ENCODE assay signal across 10 cellular contexts in the genomic region with DNA sequence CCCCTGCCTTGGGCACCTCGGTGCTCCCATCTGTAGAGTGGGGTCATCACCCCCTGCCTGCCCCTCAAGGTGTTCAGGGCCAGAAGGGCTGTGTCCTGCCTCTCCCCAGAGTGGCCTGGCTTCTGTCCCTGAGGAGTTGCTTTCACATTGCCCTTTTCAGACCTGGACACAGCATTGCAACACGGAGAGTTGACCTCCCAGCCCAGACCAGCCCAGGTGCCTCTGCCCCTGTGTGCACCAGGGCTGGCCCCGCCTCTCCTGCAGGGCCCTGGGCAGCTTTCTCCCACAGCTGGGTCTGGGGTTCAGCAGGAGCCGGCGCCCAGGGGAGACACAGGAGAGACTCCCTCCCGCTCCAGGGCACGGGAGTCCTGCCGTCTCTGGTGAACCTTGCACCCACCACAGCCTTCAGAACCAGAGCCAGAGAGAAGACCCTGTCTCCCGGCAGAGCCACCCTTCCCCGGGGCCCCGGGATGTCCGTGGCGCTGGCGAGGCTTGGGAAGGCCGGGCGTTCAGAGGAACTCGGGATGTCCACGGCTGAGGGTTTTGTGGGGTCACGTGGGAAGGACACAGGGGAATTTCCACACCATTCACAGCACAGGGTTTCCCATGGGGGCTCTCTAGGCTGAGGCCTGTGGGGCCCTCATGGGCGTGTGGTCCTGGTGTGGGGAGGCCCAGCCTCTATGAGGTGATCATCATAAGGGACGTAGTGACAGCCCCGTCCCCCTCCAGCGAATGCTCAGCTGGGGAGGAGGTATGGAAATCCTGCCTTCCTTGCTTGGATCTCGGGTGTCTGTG. TPM values are rescaled to one million over a fixed set of nuclear protein-coding genes. Genes with fewer than 3 reads are reported as not detected.
DNase-seq lines count a peak whose midpoint lies in the region; ATAC-seq and TF ChIP-seq lines count a peak whose summit lies in the region.
"Had no signal": no experiment of that assay in that cellular context is flagged by ENCODE, and none has a peak within 500 bp of the region (broad histone marks: within the 10 kb centered on the region; RNA-seq: fewer than 3 reads in every experiment).

No MANE protein-coding gene starts in this region.

- no peak overlapping the region for H3K4me3 Mint-ChIP-seq in activated CD8-positive, alpha-beta T cell treated with anti-CD3 and anti-CD28 coated beads for 36 hours
- H3K4me3 Mint-ChIP-seq in activated CD8-positive, alpha-beta T cell treated with anti-CD3 and anti-CD28 coated beads, Interleukin-2, amount 10 ng/mL, durations not matched to agents 7 days and 5 days, result no peak overlapping the region
- peak overlapping the region; percentile 48 for H3K4me3 Mint-ChIP-seq in stimulated activated memory B cell treated with anti-CD40 and anti-IgM and Interleukin-4, amounts not matched to agents 10 μg/mL and 1 μg/mL and 100 μg/mL, for 72 hours
- H3K4me3 Mint-ChIP-seq in activated T-helper 2 cell treated with anti-CD3 and anti-CD28 coated beads, Interferon-gamma antibody, Interleukin-2, Interleukin-4, amounts not matched to agents 10 μg/mL and 5 μg/mL and 100 μg/mL, durations not matched to agents 14 hours and 24 hours and 36 hours (ENCODE audit: low read depth), result no peak overlapping the region

- H3K36me3 Mint-ChIP-seq in activated CD8-positive, alpha-beta T cell treated with anti-CD3 and anti-CD28 coated beads for 36 hours (ENCODE audit: low read depth), result peaks cover 8% of the 10 kb centered on the region
- H3K36me3 Mint-ChIP-seq in activated CD8-positive, alpha-beta T cell treated with anti-CD3 and anti-CD28 coated beads, Interleukin-2, amount 10 ng/mL, durations not matched to agents 7 days and 5 days (ENCODE audit: low read depth), result peaks cover 2% of the 10 kb centered on the region
- H3K36me3 Mint-ChIP-seq in stimulated activated memory B cell treated with anti-CD40 and anti-IgM and Interleukin-4, amounts not matched to agents 10 μg/mL and 1 μg/mL and 100 μg/mL, for 72 hours, result peaks cover 18% of the 10 kb centered on the region
- H3K36me3 Mint-ChIP-seq in activated T-helper 2 cell treated with anti-CD3 and anti-CD28 coated beads, Interferon-gamma antibody, Interleukin-2, Interleukin-4, amounts not matched to agents 10 μg/mL and 5 μg/mL and 100 μg/mL, durations not matched to agents 14 hours and 24 hours and 36 hours (ENCODE audit: low read depth), result no peaks in the 10 kb centered on the region

- ATAC-seq in activated CD8-positive, alpha-beta T cell treated with anti-CD3 and anti-CD28 coated beads for 36 hours, result peak; percentile 31
- ATAC-seq in activated CD8-positive, alpha-beta T cell treated with anti-CD3 and anti-CD28 coated beads, Interleukin-2, amount 10 ng/mL, durations not matched to agents 7 days and 5 days, result no peak
- ATAC-seq in HG03064 (IDR thresholded peaks at IDR 0.05; ENCODE audit: low read depth, unreplicated experiment) (peak; percentile 35), gastroesophageal sphincter (peak; percentile 22)
- ATAC-seq in stimulated activated memory B cell treated with anti-CD40 and anti-IgM and Interleukin-4, amounts not matched to agents 10 μg/mL and 1 μg/mL and 100 μg/mL, for 72 hours, result peak; percentile 56

- H3K36me3 ChIP-seq in gastroesophageal sphincter, result peaks cover 0 to 10% of the 10 kb centered on the region in 2 donors
- H3K36me3 ChIP-seq: WERI-Rb-1 had no signal

- no peak for DNase-seq in activated CD8-positive, alpha-beta T cell treated with anti-CD3 and anti-CD28 coated beads for 36 hours
- DNase-seq in activated CD8-positive, alpha-beta T cell treated with anti-CD3 and anti-CD28 coated beads, Interleukin-2, amount 10 ng/mL, durations not matched to agents 7 days and 5 days, result no peak
- no peak for DNase-seq in effector CD4-positive, alpha-beta T cell
- DNase-seq in activated CD4-positive, CD25-positive, alpha-beta regulatory T cell treated with anti-CD3 and anti-CD28 coated beads, Interleukin-2, amount 50 U/mL, for 72 hours, result no peak
- no peak for DNase-seq in activated T-helper 2 cell treated with anti-CD3 and anti-CD28 coated beads, Interferon-gamma antibody, Interleukin-2, Interleukin-4, amounts not matched to agents 10 μg/mL and 5 μg/mL and 100 μg/mL, durations not matched to agents 14 hours and 24 hours and 36 hours (ENCODE audit: low spot score)

- H3K4me1 ChIP-seq in gastroesophageal sphincter, result peaks cover 0 to 32% (median 8%) of the 10 kb centered on the region in 3 donors

- intact Hi-C loops in activated CD8-positive, alpha-beta T cell treated with anti-CD3 and anti-CD28 coated beads for 36 hours (cut with micrococcal nuclease), result no loop called here
- intact Hi-C loops in activated T-helper 2 cell treated with anti-CD3 and anti-CD28 coated beads, Interferon-gamma antibody, Interleukin-2, Interleukin-4, amounts not matched to agents 10 μg/mL and 5 μg/mL and 100 μg/mL, durations not matched to agents 14 hours and 24 hours and 36 hours (cut with micrococcal nuclease), result no loop called here

- H3K4me3 ChIP-seq in gastroesophageal sphincter, result peak overlapping the region in 1 of 2 donors; percentile 40

- no peak overlapping the region for H3K27ac Mint-ChIP-seq in activated CD8-positive, alpha-beta T cell treated with anti-CD3 and anti-CD28 coated beads for 36 hours
- no peak overlapping the region for H3K27ac Mint-ChIP-seq in activated CD8-positive, alpha-beta T cell treated with anti-CD3 and anti-CD28 coated beads, Interleukin-2, amount 10 ng/mL, durations not matched to agents 7 days and 5 days
- peak overlapping the region; percentile 48 for H3K27ac Mint-ChIP-seq in stimulated activated memory B cell treated with anti-CD40 and anti-IgM and Interleukin-4, amounts not matched to agents 10 μg/mL and 1 μg/mL and 100 μg/mL, for 72 hours
- H3K27ac Mint-ChIP-seq in activated T-helper 2 cell treated with anti-CD3 and anti-CD28 coated beads, Interferon-gamma antibody, Interleukin-2, Interleukin-4, amounts not matched to agents 10 μg/mL and 5 μg/mL and 100 μg/mL, durations not matched to agents 14 hours and 24 hours and 36 hours, result no peak overlapping the region

- CTCF ChIA-PET in activated CD8-positive, alpha-beta T cell treated with anti-CD3 and anti-CD28 coated beads for 36 hours (lab: Charles Lee), result no interaction called here
- CTCF ChIA-PET in activated CD8-positive, alpha-beta T cell treated with anti-CD3 and anti-CD28 coated beads, Interleukin-2, amount 10 ng/mL, durations not matched to agents 7 days and 5 days (lab: Charles Lee), result no interaction called here

- no peak for TF ChIP-seq POLR2A in gastroesophageal sphincter (IDR thresholded peaks at IDR 0.05)

- no peak for TF ChIP-seq EP300 in gastroesophageal sphincter (IDR thresholded peaks at IDR 0.05)

- peak overlapping the region in 1 of 4 donors; percentile 70 for H3K27ac ChIP-seq in gastroesophageal sphincter
- H3K27ac ChIP-seq: WERI-Rb-1 had no signal

- H3K4me1 Mint-ChIP-seq in activated CD8-positive, alpha-beta T cell treated with anti-CD3 and anti-CD28 coated beads for 36 hours (ENCODE audit: low read depth), result peaks cover 5% of the 10 kb centered on the region
- peaks cover 4% of the 10 kb centered on the region for H3K4me1 Mint-ChIP-seq in activated CD8-positive, alpha-beta T cell treated with anti-CD3 and anti-CD28 coated beads, Interleukin-2, amount 10 ng/mL, durations not matched to agents 7 days and 5 days (ENCODE audit: low read depth)
- peaks cover 40% of the 10 kb centered on the region for H3K4me1 Mint-ChIP-seq in stimulated activated memory B cell treated with anti-CD40 and anti-IgM and Interleukin-4, amounts not matched to agents 10 μg/mL and 1 μg/mL and 100 μg/mL, for 72 hours
- no peaks in the 10 kb centered on the region for H3K4me1 Mint-ChIP-seq in activated T-helper 2 cell treated with anti-CD3 and anti-CD28 coated beads, Interferon-gamma antibody, Interleukin-2, Interleukin-4, amounts not matched to agents 10 μg/mL and 5 μg/mL and 100 μg/mL, durations not matched to agents 14 hours and 24 hours and 36 hours (ENCODE audit: low read depth)

- no peaks in the 10 kb centered on the region for H3K27me3 Mint-ChIP-seq in activated CD8-positive, alpha-beta T cell treated with anti-CD3 and anti-CD28 coated beads for 36 hours
- no peaks in the 10 kb centered on the region for H3K27me3 Mint-ChIP-seq in activated CD8-positive, alpha-beta T cell treated with anti-CD3 and anti-CD28 coated beads, Interleukin-2, amount 10 ng/mL, durations not matched to agents 7 days and 5 days (ENCODE audit: low read depth)
- no peaks in the 10 kb centered on the region for H3K27me3 Mint-ChIP-seq in stimulated activated memory B cell treated with anti-CD40 and anti-IgM and Interleukin-4, amounts not matched to agents 10 μg/mL and 1 μg/mL and 100 μg/mL, for 72 hours
- no peaks in the 10 kb centered on the region for H3K27me3 Mint-ChIP-seq in activated T-helper 2 cell treated with anti-CD3 and anti-CD28 coated beads, Interferon-gamma antibody, Interleukin-2, Interleukin-4, amounts not matched to agents 10 μg/mL and 5 μg/mL and 100 μg/mL, durations not matched to agents 14 hours and 24 hours and 36 hours (ENCODE audit: low read depth)
- H3K27me3 Mint-ChIP-seq: IgD-negative memory B cell had no signal

- H3K27me3 ChIP-seq in gastroesophageal sphincter, result no peaks in the 10 kb centered on the region

- WGBS in gastroesophageal sphincter (ENCODE audit: low coverage in 1 of 2), 2 donors, result 38% methylated on average over 4 of the region's 24 CpGs; no CpG with 5 or more reads in 1 of the 2 donors

- H3K9me3 Mint-ChIP-seq in activated CD8-positive, alpha-beta T cell treated with anti-CD3 and anti-CD28 coated beads for 36 hours, result no peaks in the 10 kb centered on the region
- no peaks in the 10 kb centered on the region for H3K9me3 Mint-ChIP-seq in activated CD8-positive, alpha-beta T cell treated with anti-CD3 and anti-CD28 coated beads, Interleukin-2, amount 10 ng/mL, durations not matched to agents 7 days and 5 days (ENCODE audit: insufficient read depth)
- H3K9me3 Mint-ChIP-seq in stimulated activated memory B cell treated with anti-CD40 and anti-IgM and Interleukin-4, amounts not matched to agents 10 μg/mL and 1 μg/mL and 100 μg/mL, for 72 hours, result peaks cover 11% of the 10 kb centered on the region
- H3K9me3 Mint-ChIP-seq in activated T-helper 2 cell treated with anti-CD3 and anti-CD28 coated beads, Interferon-gamma antibody, Interleukin-2, Interleukin-4, amounts not matched to agents 10 μg/mL and 5 μg/mL and 100 μg/mL, durations not matched to agents 14 hours and 24 hours and 36 hours, result no peaks in the 10 kb centered on the region
- H3K9me3 Mint-ChIP-seq: IgD-negative memory B cell had no signal

- TF ChIP-seq CTCF in activated CD8-positive, alpha-beta T cell treated with anti-CD3 and anti-CD28 coated beads for 36 hours (IDR thresholded peaks at IDR 0.05), result no peak
- TF ChIP-seq CTCF in gastroesophageal sphincter (IDR thresholded peaks at IDR 0.05), result no peak

- H3K9me3 ChIP-seq in gastroesophageal sphincter, result no peaks in the 10 kb centered on the region

- POLR2A ChIA-PET in activated CD8-positive, alpha-beta T cell treated with anti-CD3 and anti-CD28 coated beads for 36 hours (lab: Charles Lee), result no interaction called here
- POLR2A ChIA-PET in activated CD8-positive, alpha-beta T cell treated with anti-CD3 and anti-CD28 coated beads, Interleukin-2, amount 10 ng/mL, durations not matched to agents 7 days and 5 days (lab: Charles Lee), result no interaction called here

RNA-seq across cellular contexts. Expression of gene C13orf46, which starts 23.2 kb away (rescaled TPM):
- 1 to 10 TPM; 1.6 to 1.9 TPM for total RNA-seq in activated CD8-positive, alpha-beta T cell treated with anti-CD3 and anti-CD28 coated beads for 36 hours
- total RNA-seq in activated CD8-positive, alpha-beta T cell treated with anti-CD3 and anti-CD28 coated beads, Interleukin-2, amount 10 ng/mL, durations not matched to agents 7 days and 5 days, result 1 to 10 TPM; 2.2 to 3.1 TPM
- 1 to 10 TPM in 2 of 4 donors, under 1 TPM in 1, not detected in 1; 0.31 to 6.6 (median 5.9) TPM for total RNA-seq in gastroesophageal sphincter
- total RNA-seq in activated T-helper 2 cell treated with anti-CD3 and anti-CD28 coated beads, Interferon-gamma antibody, Interleukin-2, Interleukin-4, amounts not matched to agents 10 μg/mL and 5 μg/mL and 100 μg/mL, durations not matched to agents 14 hours and 24 hours and 36 hours, result 0.16 and 0.27 TPM in 2 replicates
